15 cellular contexts compared by ENCODE assay signal in genomic region chr1:5717031-5717682, GRCh38.
"Had no signal": no experiment of that assay in that cellular context is flagged by ENCODE, and none has a peak within 500 bp of the region (broad histone marks: within the 10 kb centered on the region; RNA-seq: fewer than 3 reads in every experiment).

No MANE protein-coding gene starts in this region.

- DNase-seq: activated CD4-positive, CD25-positive, alpha-beta regulatory T cell; activated effector memory CD4-positive, alpha-beta T cell treated with anti-CD3 and anti-CD28 coated beads, Interleukin-2, amount 50 U/mL, for 16 hours; activated T-cell treated with anti-CD3 and anti-CD28 coated beads, Interleukin-2, amount 50 U/mL, for 1 hour; amygdala; brain microvascular endothelial cell; hypothalamus; substantia nigra; T-helper 2 cell; upper lobe of left lung had no signal

- H3K4me3 ChIP-seq: lung, upper lobe of left lung had no signal

- H3K9me3 Mint-ChIP-seq: activated naive CD4-positive, alpha-beta T cell treated with anti-CD3 and anti-CD28 coated beads, Interleukin-2, amount 50 U/mL, for 72 hours; stimulated activated effector memory CD8-positive, alpha-beta T cell treated with anti-CD3 and anti-CD28 coated beads, Interleukin-12 subunit alpha, Interleukin-12 subunit beta, amount 100 ng/mL, for 72 hours had no signal

- H3K4me1 Mint-ChIP-seq: stimulated activated effector memory CD8-positive, alpha-beta T cell treated with anti-CD3 and anti-CD28 coated beads, Interleukin-12 subunit alpha, Interleukin-12 subunit beta, amount 100 ng/mL, for 72 hours had no signal

- H3K27ac ChIP-seq: brain microvascular endothelial cell, parathyroid adenoma, upper lobe of left lung had no signal

- H3K27me3 ChIP-seq: brain microvascular endothelial cell had no signal

- H3K4me3 Mint-ChIP-seq: neural crest cell; stimulated activated effector memory CD8-positive, alpha-beta T cell treated with anti-CD3 and anti-CD28 coated beads, Interleukin-12 subunit alpha, Interleukin-12 subunit beta, amount 100 ng/mL, for 72 hours had no signal

- ATAC-seq: activated naive CD4-positive, alpha-beta T cell treated with anti-CD3 and anti-CD28 coated beads, Interleukin-2, amount 50 U/mL, for 72 hours; esophagus mucosa; stimulated activated effector memory CD8-positive, alpha-beta T cell treated with anti-CD3 and anti-CD28 coated beads, Interleukin-12 subunit alpha, Interleukin-12 subunit beta, amount 100 ng/mL, for 72 hours had no signal

- H3K36me3 ChIP-seq: brain microvascular endothelial cell, upper lobe of left lung had no signal

- H3K27ac Mint-ChIP-seq: activated naive CD4-positive, alpha-beta T cell treated with anti-CD3 and anti-CD28 coated beads, Interleukin-2, amount 50 U/mL, for 72 hours; stimulated activated effector memory CD8-positive, alpha-beta T cell treated with anti-CD3 and anti-CD28 coated beads, Interleukin-12 subunit alpha, Interleukin-12 subunit beta, amount 100 ng/mL, for 72 hours had no signal

- H3K36me3 Mint-ChIP-seq: activated naive CD4-positive, alpha-beta T cell treated with anti-CD3 and anti-CD28 coated beads, Interleukin-2, amount 50 U/mL, for 72 hours; stimulated activated effector memory CD8-positive, alpha-beta T cell treated with anti-CD3 and anti-CD28 coated beads, Interleukin-12 subunit alpha, Interleukin-12 subunit beta, amount 100 ng/mL, for 72 hours had no signal

- H3K4me1 ChIP-seq: parathyroid adenoma had no signal
